8 cellular contexts compared by ENCODE assay signal in the genomic region with DNA sequence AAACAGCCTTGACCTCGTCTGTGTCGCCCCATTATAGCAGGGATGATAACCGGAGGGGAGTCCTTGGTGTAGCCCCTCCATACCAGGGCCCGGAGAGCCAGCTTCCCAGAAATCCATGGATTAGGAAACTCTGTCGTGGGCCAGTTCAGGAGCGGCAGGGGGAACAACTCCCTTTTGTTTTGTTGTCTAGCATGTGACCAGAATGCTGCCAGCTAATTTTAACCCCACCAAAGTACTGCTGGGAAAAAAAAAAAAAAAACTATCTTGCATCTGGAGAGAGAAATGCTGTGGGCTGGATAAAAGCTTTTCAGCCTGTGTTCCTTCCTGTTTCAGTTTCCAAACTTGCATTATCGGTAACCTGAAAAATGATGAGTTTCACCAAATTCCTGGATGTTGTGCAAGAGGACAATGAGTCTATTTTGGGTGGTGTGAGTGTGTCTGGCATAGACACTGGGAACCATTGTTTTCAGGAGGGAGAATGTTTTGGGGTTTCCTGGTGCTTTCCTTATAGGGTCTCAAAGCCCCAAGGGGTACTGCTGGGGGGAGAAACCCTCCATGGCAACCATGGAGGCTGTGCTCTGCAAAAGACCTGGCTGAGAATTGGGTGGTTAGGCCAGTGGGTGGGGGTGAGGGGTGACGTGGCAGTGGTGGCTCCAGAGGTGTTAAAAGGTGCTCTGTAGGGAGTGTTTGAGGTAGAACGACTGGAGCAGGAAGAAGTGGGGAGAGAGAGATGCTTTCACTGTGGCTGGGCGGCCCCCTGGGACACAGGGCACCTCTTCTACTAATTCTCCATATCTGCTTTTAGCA. TPM values are rescaled to one million over a fixed set of nuclear protein-coding genes. Genes with fewer than 3 reads are reported as not detected.
DNase-seq lines count a peak whose midpoint lies in the region; ATAC-seq, FAIRE-seq and TF ChIP-seq lines count a peak whose summit lies in the region.

No MANE protein-coding gene starts in this region.

- no peak for TF ChIP-seq RAD21 in H1 (IDR thresholded peaks at IDR 0.05 in 1 of 2, conservative IDR thresholded peaks at IDR 0.05 in 1 of 2; ENCODE audit: low read depth in 2 of 2, low read length in 2 of 2)

- no peak for TF ChIP-seq EP300 in H1 (IDR thresholded peaks at IDR 0.05; ENCODE audit: borderline replicate concordance in 1 of 2, low read depth in 2 of 2, low read length in 2 of 2)

- BruUV-seq in A673 (replicated peaks; lab: Mats Ljungman, UMichigan), result no TSS peak

- no peak overlapping the region for H3K14ac ChIP-seq in H1 (ENCODE audit: insufficient read length)

- peak overlapping the region; percentile 99 for H2BK12ac ChIP-seq in H1 (ENCODE audit: low read depth, low read length)

- H2BK120ac ChIP-seq in H1 (replicated peaks; ENCODE audit: low read depth, low read length), result peak overlapping the region; percentile 26

- H4K8ac ChIP-seq in H1 (ENCODE audit: extremely low read depth, insufficient read depth, low read length), result no peak overlapping the region

- intact Hi-C loops in A673 (cut with micrococcal nuclease; ENCODE audit: unreplicated experiment) (no loop called here), upper lobe of right lung (cut with DNase I) (no loop called here)

- peak overlapping the region; percentile 93 for H4K91ac ChIP-seq in H1 (replicated peaks; ENCODE audit: insufficient read length, low read length)

- H3K9me3 ChIP-seq in A673 (ENCODE audit: low read depth, low read length, poor library complexity, severe bottlenecking) (no peaks in the 10 kb centered on the region), H1 (ENCODE audit: insufficient read depth in 2 of 2, low read depth in 1 of 2, low read length in 1 of 2) (no peaks in the 10 kb centered on the region), upper lobe of right lung (no peaks in the 10 kb centered on the region)

- DNase-seq in A673 (ENCODE audit: low spot score) (peak; percentile 64), H1 (ENCODE audit: low read depth in 1 of 2, low spot score in 2 of 2) (no peak), myocyte (ENCODE audit: low read depth) (peak; percentile 88), upper lobe of right lung (no peak), NCI-H1417 treated with DMSO at 0.1 percent for 48 hours (lab: John Stamatoyannopoulos, UW) (no peak)

- peak overlapping the region; percentile 85; the same call in 1 of the 2 replicates for H2AK5ac ChIP-seq in H1 (ENCODE audit: low read depth, low read length)

- no peaks in the 10 kb centered on the region for H3K79me1 ChIP-seq in H1 (ENCODE audit: low read depth, low read length)

- TF ChIP-seq CTCF in A673 (conservative IDR thresholded peaks at IDR 0.05; ENCODE audit: low read depth, low read length) (no peak), VCaP (conservative IDR thresholded peaks at IDR 0.05) (no peak), H1 (IDR thresholded peaks at IDR 0.05; ENCODE audit: control extremely low read depth in 1 of 3, insufficient read depth in 1 of 3, low read depth in 1 of 3, low read length in 3 of 3) (no peak), upper lobe of right lung (IDR thresholded peaks at IDR 0.05) (no peak)

- H3K27ac ChIP-seq in A673 (ENCODE audit: low read depth, low read length, poor library complexity, severe bottlenecking) (peak overlapping the region; percentile 92), VCaP (peak overlapping the region; percentile 100), H1 (ENCODE audit: low read depth, low read length) (no peak overlapping the region), upper lobe of right lung (peak overlapping the region; percentile 96)

- H3K27me3 ChIP-seq in A673 (replicated peaks; ENCODE audit: insufficient read depth, low read depth, low read length, poor library complexity) (no peaks in the 10 kb centered on the region), H1 (replicated peaks in 1 of 4; ENCODE audit: control insufficient read depth in 3 of 4, extremely low read depth in 1 of 4, insufficient read depth in 3 of 4, low read length in 3 of 4) (no peaks in the 10 kb centered on the region; a peak in 1 of 7 replicates), upper lobe of right lung (no peaks in the 10 kb centered on the region)

- H2BK5ac ChIP-seq in H1 (ENCODE audit: low read depth, low read length), result peak overlapping the region; percentile 81; the same call in 1 of the 2 replicates

- H4K20me1 ChIP-seq in H1 (replicated peaks in 1 of 2; ENCODE audit: control insufficient read depth in 1 of 2, insufficient read depth in 2 of 2, low read length in 2 of 2), result no peaks in the 10 kb centered on the region

- POLR2A ChIA-PET in A673 (lab: Charles Lee; ENCODE audit: low non-redundant PET) (no interaction called here), H1 (lab: Charles Lee; ENCODE audit: partially characterized antibody) (interaction anchor here (0.6 to 7.7 kb wide), 4 partner anchors 18 to 146 kb away, joined by 3 to 92 read pairs (median 4); partner anchors contain the start of gene IRF2BPL)

- H2BK15ac ChIP-seq in H1 (ENCODE audit: low read length), result peak overlapping the region; percentile 99; the same call in 1 of the 2 replicates

- peak overlapping the region; percentile 93 for H2BK20ac ChIP-seq in H1 (ENCODE audit: low read length)

- H3K9ac ChIP-seq in H1 (replicated peaks in 1 of 4; ENCODE audit: extremely low read depth in 1 of 4, low read depth in 3 of 4, low read length in 3 of 4), result no peak overlapping the region

- 74% methylated on average over 10 of the region's 10 CpGs; no CpG with 5 or more reads in 1 of the 2 experiments for WGBS in H1 (ENCODE audit: extremely low coverage in 1 of 2, insufficient coverage in 1 of 2, insufficient read length in 1 of 2, insufficient replicate concordance in 2 of 2, low coverage in 1 of 2, low lambda C conversion rate in 2 of 2, missing lambda C conversion rate in 1 of 2), 2 experiments

- H3K23ac ChIP-seq in H1 (ENCODE audit: insufficient read length), result no peak overlapping the region

- H3K36me3 ChIP-seq in A673 (ENCODE audit: insufficient read depth, low read length, poor library complexity, severe bottlenecking), result no peaks in the 10 kb centered on the region
- no peaks in the 10 kb centered on the region for H3K36me3 ChIP-seq in H1 (ENCODE audit: control insufficient read depth in 2 of 4, insufficient read depth in 4 of 4, low read length in 3 of 4)
- no peaks in the 10 kb centered on the region for H3K36me3 ChIP-seq in upper lobe of right lung

- H3K23me2 ChIP-seq in H1 (ENCODE audit: low read depth, low read length), result peaks cover 3% of the 10 kb centered on the region; the same call in 1 of the 2 replicates

- peaks cover 68% of the 10 kb centered on the region for H3K4me1 ChIP-seq in A673 (ENCODE audit: insufficient read depth, low read length, poor library complexity, severe bottlenecking)
- H3K4me1 ChIP-seq in H1 (replicated peaks in 1 of 4; ENCODE audit: control insufficient read depth in 3 of 4, insufficient read depth in 4 of 4, low read length in 3 of 4), result peaks cover 24 to 54% (median 31%) of the 10 kb centered on the region in 4 experiments; a peak in 6 of 7 replicates
- peaks cover 87% of the 10 kb centered on the region for H3K4me1 ChIP-seq in upper lobe of right lung

- ATAC-seq in HG03342 (IDR thresholded peaks at IDR 0.05; ENCODE audit: unreplicated experiment) (peak; percentile 32), upper lobe of right lung (no peak), HG02623 (IDR thresholded peaks at IDR 0.05; ENCODE audit: unreplicated experiment) (no peak)

- no peak overlapping the region for H4K5ac ChIP-seq in H1 (ENCODE audit: insufficient read length, low read depth, low read length)

- peak overlapping the region; percentile 80 for H3K4ac ChIP-seq in H1 (replicated peaks; ENCODE audit: insufficient read length, low read depth, low read length)

- TF ChIP-seq POLR2A in H1 (IDR thresholded peaks at IDR 0.05; ENCODE audit: control extremely low read depth in 1 of 2, low read depth in 2 of 2, low read length in 2 of 2), result no peak

- no peak overlapping the region for H2AFZ ChIP-seq in H1 (ENCODE audit: low read length)

- no peak for FAIRE-seq in H1 (lab: Jason Lieb, UNC)

- H3K79me2 ChIP-seq in H1 (ENCODE audit: control insufficient read depth in 1 of 2, insufficient read depth in 2 of 2, low read length in 2 of 2), result no peaks in the 10 kb centered on the region

- no peak overlapping the region for H3K56ac ChIP-seq in H1 (replicated peaks; ENCODE audit: insufficient read length, low read depth, low read length)

- H3K4me3 ChIP-seq in A673 (ENCODE audit: low read depth, low read length, poor library complexity, severe bottlenecking) (no peak overlapping the region), H1 (ENCODE audit: extremely low read depth in 1 of 4, insufficient read depth in 2 of 4, low read depth in 3 of 4, low read length in 4 of 4) (no peak overlapping the region), upper lobe of right lung (no peak overlapping the region)

- H3K4me2 ChIP-seq in H1 (ENCODE audit: insufficient read depth in 1 of 2, low read depth in 2 of 2, low read length in 2 of 2), result peak overlapping the region in 1 of 2 experiments; percentile 11; a peak in 1 of 4 replicates

- H3K18ac ChIP-seq in H1 (ENCODE audit: extremely low read depth, low read length), result peak overlapping the region; percentile 74; the same call in 1 of the 2 replicates

- CTCF ChIA-PET in A673 (lab: Charles Lee), result no interaction called here
- CTCF ChIA-PET in H1 (lab: Charles Lee; ENCODE audit: partially characterized antibody), result interaction anchor here (0.6 to 15.7 kb wide), 16 partner anchors 9 to 175 kb away, joined by 3 to 241 read pairs (median 4); no protein-coding TSS in a partner anchor

RNA-seq across cellular contexts. Expression of gene IRF2BPL, which starts 14.9 kb away (rescaled TPM):
- total RNA-seq in A673 (2021), result 51.2 and 55.9 TPM in 2 replicates
- total RNA-seq in H1 (2021; fragmentation: NEBNext Ultra II Directional; extraction: Animal tissue kit (Norgen Biotek cat#: 25700)), result 57.0 and 59.6 TPM in 2 replicates
- 18.8 and 32.1 TPM in 2 replicates for polyA plus RNA-seq in H1 (2011; rRNA removed)
- 22.0 TPM for polyA plus RNA-seq in H1 (2011; cell fraction: cytosol; rRNA removed)
- 27.5 TPM for polyA plus RNA-seq in H1 (2011; cell fraction: nucleus; rRNA removed)
- polyA plus RNA-seq in H1 (2012, experiment 1 of 2), result 36.5 to 43.3 TPM (median 39.3 TPM) in 4 replicates
- 26.8 TPM for polyA plus RNA-seq in H1 (2012, experiment 2 of 2)
- polyA plus RNA-seq in H1 (2013, experiment 1 of 2), result 21.9 TPM
- 22.6 TPM for polyA plus RNA-seq in H1 (2013, experiment 2 of 2)
- 7.7 and 12.6 TPM in 2 replicates for polyA minus RNA-seq in H1 (2011; rRNA and poly(A)+ RNA removed)
- polyA minus RNA-seq in H1 (2011; cell fraction: cytosol; rRNA and poly(A)+ RNA removed), result 47.4 TPM
- polyA minus RNA-seq in H1 (2011; cell fraction: nucleus; rRNA and poly(A)+ RNA removed), result 25.9 TPM
- total RNA-seq in myocyte, result 78.2 and 114 TPM in 2 replicates
- polyA plus RNA-seq in myocyte (2012), result 43.7 TPM
- total RNA-seq in upper lobe of right lung, result 50.6 TPM

RNA-seq across cellular contexts. Expression of gene CIPC, which starts 54.7 kb away (rescaled TPM):
- 24.8 and 31.1 TPM in 2 replicates for total RNA-seq in A673 (2021)
- total RNA-seq in H1 (2021; fragmentation: NEBNext Ultra II Directional; extraction: Animal tissue kit (Norgen Biotek cat#: 25700)), result 31.7 and 32.7 TPM in 2 replicates
- polyA plus RNA-seq in H1 (2011; rRNA removed), result 13.3 and 13.9 TPM in 2 replicates
- polyA plus RNA-seq in H1 (2011; cell fraction: cytosol; rRNA removed), result 19.8 TPM
- polyA plus RNA-seq in H1 (2011; cell fraction: nucleus; rRNA removed), result 14.3 TPM
- 12.0 to 17.1 TPM (median 16.7 TPM) in 4 replicates for polyA plus RNA-seq in H1 (2012, experiment 1 of 2)
- polyA plus RNA-seq in H1 (2012, experiment 2 of 2), result 2.0 TPM
- 15.9 TPM for polyA plus RNA-seq in H1 (2013, experiment 1 of 2)
- 15.4 TPM for polyA plus RNA-seq in H1 (2013, experiment 2 of 2)
- polyA minus RNA-seq in H1 (2011; rRNA and poly(A)+ RNA removed), result 41.1 and 42.1 TPM in 2 replicates
- polyA minus RNA-seq in H1 (2011; cell fraction: cytosol; rRNA and poly(A)+ RNA removed), result 17.5 TPM
- polyA minus RNA-seq in H1 (2011; cell fraction: nucleus; rRNA and poly(A)+ RNA removed), result 15.8 TPM
- 30.7 and 42.9 TPM in 2 replicates for total RNA-seq in myocyte
- 12.4 TPM for polyA plus RNA-seq in myocyte (2012)
- total RNA-seq in upper lobe of right lung, result 24.9 TPM

Comparison
In these comparisons a context has a peak if more than half of its experiments do, and no peak if none do; other contexts are left out.
1. DNase-seq: peak in A673 (single experiment) and myocyte (single experiment); none in H1 (0 of 2), upper lobe of right lung (single experiment) and NCI-H1417 treated with DMSO at 0.1 percent for 48 hours (single experiment).